14 cellular contexts compared by ENCODE assay signal in genomic region chr21:38965241-38965640, GRCh38.
DNase-seq lines count a peak whose midpoint lies in the region; ATAC-seq and TF ChIP-seq lines count a peak whose summit lies in the region.
"Had no signal": no experiment of that assay in that cellular context is flagged by ENCODE, and none has a peak within 500 bp of the region (broad histone marks: within the 10 kb centered on the region; RNA-seq: fewer than 3 reads in every experiment).

No MANE protein-coding gene starts in this region.

- peak overlapping the region; percentile 91 for H3K14ac ChIP-seq in IMR-90 (replicated peaks; ENCODE audit: low read depth, low read length)
- no peak overlapping the region for H3K14ac ChIP-seq in neuronal stem cell (ENCODE audit: low read length)

- H2AK5ac ChIP-seq in IMR-90 (ENCODE audit: low read depth, low read length) (peak overlapping the region; percentile 61), neuronal stem cell (ENCODE audit: low read depth, low read length) (no peak overlapping the region)

- H3K4me2 ChIP-seq in IMR-90 (ENCODE audit: low read depth, low read length) (no peak overlapping the region), neuronal stem cell (ENCODE audit: insufficient read depth, low read length, poor library complexity, severe bottlenecking) (no peak overlapping the region)

- H4K91ac ChIP-seq in IMR-90 (ENCODE audit: insufficient read depth, low read depth, low read length): peak overlapping the region; percentile 62
- H4K91ac ChIP-seq in neuronal stem cell (ENCODE audit: low read depth, low read length, poor library complexity): no peak overlapping the region

- TF ChIP-seq CTCF in Caco-2 (IDR thresholded peaks at IDR 0.05; ENCODE audit: insufficient read depth in 1 of 2, low read depth in 1 of 2, low read length in 1 of 2, severe bottlenecking in 1 of 2, unreplicated experiment in 1 of 2) (no peak), IMR-90 (conservative IDR thresholded peaks at IDR 0.05; ENCODE audit: low read depth, low read length) (no peak), colonic mucosa (IDR thresholded peaks at IDR 0.05) (no peak)

- dilution Hi-C loops in IMR-90 (cut with HindIII; ENCODE audit: low sequenced_read_pairs, unreplicated experiment): no loop called here

- WGBS in IMR-90 (ENCODE audit: extremely low coverage in 2 of 2, insufficient read length in 1 of 2), 2 experiments: 54% methylated on average over 7 of the region's 8 CpGs; no CpG with 5 or more reads in 1 of the 2 experiments
- WGBS in neuronal stem cell (ENCODE audit: extremely low coverage in 2 of 2, insufficient read length in 2 of 2, insufficient replicate concordance in 1 of 2), 2 donors: no CpG with 5 or more reads among the region's 8 CpGs

- H3K27me3 Mint-ChIP-seq in Caco-2 (ENCODE audit: insufficient read depth, unreplicated experiment): no peaks in the 10 kb centered on the region
- H3K27me3 Mint-ChIP-seq in stimulated activated naive CD8-positive, alpha-beta T cell treated with anti-CD3 and anti-CD28 coated beads, Interleukin-15, amount 100 ng/mL, for 72 hours: no peaks in the 10 kb centered on the region

- H3K9ac ChIP-seq in IMR-90 (ENCODE audit: low read depth, low read length) (no peak overlapping the region), colonic mucosa (ENCODE audit: low read depth in 2 of 2, low read length in 2 of 2) (no peak overlapping the region), neuronal stem cell (ENCODE audit: low read depth, low read length, poor library complexity) (no peak overlapping the region)

- H2AFZ ChIP-seq in IMR-90 (replicated peaks; ENCODE audit: low read length, poor library complexity) (peak overlapping the region; percentile 9), neuronal stem cell (ENCODE audit: low read length) (no peak overlapping the region)

- peak overlapping the region; percentile 24; the same call in 1 of the 2 replicates for H4K5ac ChIP-seq in IMR-90 (ENCODE audit: low read depth, low read length)

- H2BK120ac ChIP-seq in IMR-90 (ENCODE audit: low read depth, low read length) (peak overlapping the region; percentile 89), neuronal stem cell (ENCODE audit: low read depth, low read length) (no peak overlapping the region)

- H3K36me3 Mint-ChIP-seq in Caco-2 (ENCODE audit: insufficient read depth, unreplicated experiment): peaks cover 12% of the 10 kb centered on the region
- H3K36me3 Mint-ChIP-seq: stimulated activated memory B cell treated with anti-CD40 and anti-IgM and Interleukin-4, amounts not matched to agents 10 μg/mL and 1 μg/mL and 100 μg/mL, for 72 hours had no signal

- in situ Hi-C loops in IMR-90 (cut with MboI; ENCODE audit: low sequenced_read_pairs): no loop called here

- ATAC-seq in IMR-90 (ENCODE audit: low read depth): no peak; the same call in 1 of the 2 replicates
- ATAC-seq in stimulated activated naive CD8-positive, alpha-beta T cell treated with anti-CD3 and anti-CD28 coated beads, Interleukin-15, amount 100 ng/mL, for 72 hours: no peak
- ATAC-seq: stimulated activated memory B cell treated with anti-CD40 and anti-IgM and Interleukin-4, amounts not matched to agents 10 μg/mL and 1 μg/mL and 100 μg/mL, for 72 hours had no signal

- peak overlapping the region; percentile 15; the same call in 1 of the 2 replicates for H3K27ac ChIP-seq in IMR-90 (ENCODE audit: insufficient read depth, low read length)
- H3K27ac ChIP-seq in colonic mucosa: peak overlapping the region; percentile 21
- no peak overlapping the region for H3K27ac ChIP-seq in neuronal stem cell (replicated peaks; ENCODE audit: low read length)
- H3K27ac ChIP-seq: uterus, VCaP had no signal

- H3K79me1 ChIP-seq in IMR-90 (ENCODE audit: low read depth in 1 of 2, low read length in 2 of 2): no peaks in the 10 kb centered on the region
- no peaks in the 10 kb centered on the region for H3K79me1 ChIP-seq in neuronal stem cell (ENCODE audit: low read depth, low read length)

- intact Hi-C loops in Caco-2 (cut with micrococcal nuclease; ENCODE audit: unreplicated experiment) (loop anchor here (2.0 to 5.0 kb wide), 2 partner anchors 48 to 117 kb away; no protein-coding TSS in a partner anchor), IMR-90 (cut with micrococcal nuclease) (no loop called here), colonic mucosa (cut with DNase I) (no loop called here)

- H3K9me3 Mint-ChIP-seq in Caco-2 (ENCODE audit: unreplicated experiment): peaks cover 19% of the 10 kb centered on the region
- H3K9me3 Mint-ChIP-seq in stimulated activated naive CD8-positive, alpha-beta T cell treated with anti-CD3 and anti-CD28 coated beads, Interleukin-15, amount 100 ng/mL, for 72 hours: peaks cover 14 to 15% of the 10 kb centered on the region in 2 donors

- H2BK20ac ChIP-seq in IMR-90 (ENCODE audit: low read depth, low read length): peak overlapping the region; percentile 94

- H3K18ac ChIP-seq in IMR-90 (ENCODE audit: low read depth, low read length) (peak overlapping the region; percentile 44; the same call in 1 of the 2 replicates), neuronal stem cell (ENCODE audit: low read length) (no peak overlapping the region)

- H3K36me3 ChIP-seq in Caco-2 (ENCODE audit: control insufficient read depth, insufficient read depth, low read length): no peaks in the 10 kb centered on the region
- no peaks in the 10 kb centered on the region for H3K36me3 ChIP-seq in IMR-90 (ENCODE audit: control insufficient read depth, insufficient read depth, low read length)
- no peaks in the 10 kb centered on the region for H3K36me3 ChIP-seq in colonic mucosa
- H3K36me3 ChIP-seq in neuronal stem cell (replicated peaks in 1 of 2; ENCODE audit: control insufficient read depth in 2 of 2, insufficient read depth in 2 of 2, low read length in 2 of 2): no peaks in the 10 kb centered on the region
- H3K36me3 ChIP-seq: uterus had no signal

- CTCF ChIA-PET in Caco-2 (lab: Charles Lee): interaction anchor here (0.6 kb wide), 1 partner anchor 178 kb away, joined by 6 read pairs; no protein-coding TSS in a partner anchor
- CTCF ChIA-PET in IMR-90 (lab: Yijun Ruan, JAX): interaction anchor here (0.5 kb wide), 1 partner anchor 224 kb away, joined by 3 read pairs; no protein-coding TSS in a partner anchor

- POLR2A ChIA-PET in Caco-2 (lab: Charles Lee): no interaction called here
- POLR2A ChIA-PET in IMR-90 (lab: Charles Lee; ENCODE audit: unreplicated experiment): interaction anchor here (0.6 kb wide), 3 partner anchors 9 to 308 kb away, joined by 3 to 17 read pairs (median 12); no protein-coding TSS in a partner anchor

- TF ChIP-seq POLR2A in IMR-90 (IDR thresholded peaks at IDR 0.05; ENCODE audit: low read depth, low read length): no peak

- BruUV-seq in Caco-2 (replicated peaks; lab: Mats Ljungman, UMichigan) (no TSS peak), IMR-90 (replicated peaks; lab: Mats Ljungman, UMichigan) (no TSS peak)

- H3K23ac ChIP-seq in IMR-90 (ENCODE audit: low read depth, low read length) (peak overlapping the region; percentile 41; the same call in 1 of the 2 replicates), neuronal stem cell (ENCODE audit: low read depth, low read length, poor library complexity) (no peak overlapping the region)

- H2BK5ac ChIP-seq in IMR-90 (ENCODE audit: low read depth, low read length, poor library complexity, severe bottlenecking): peak overlapping the region; percentile 35
- H2BK5ac ChIP-seq in neuronal stem cell (ENCODE audit: low read length): no peak overlapping the region

- H3K4me1 Mint-ChIP-seq in Caco-2 (ENCODE audit: low read depth, unreplicated experiment): peaks cover 21% of the 10 kb centered on the region
- peaks cover 10% of the 10 kb centered on the region for H3K4me1 Mint-ChIP-seq in stimulated activated naive CD8-positive, alpha-beta T cell treated with anti-CD3 and anti-CD28 coated beads, Interleukin-15, amount 100 ng/mL, for 72 hours
- H3K4me1 Mint-ChIP-seq: stimulated activated memory B cell treated with anti-CD40 and anti-IgM and Interleukin-4, amounts not matched to agents 10 μg/mL and 1 μg/mL and 100 μg/mL, for 72 hours had no signal

- H3K9me3 ChIP-seq in Caco-2 (peaks cover 6% of the 10 kb centered on the region; the same call in 1 of the 2 replicates), IMR-90 (ENCODE audit: control insufficient read depth, insufficient read depth, low read length) (no peaks in the 10 kb centered on the region; the same call in 1 of the 2 replicates), colonic mucosa (no peaks in the 10 kb centered on the region), neuronal stem cell (replicated peaks in 1 of 2; ENCODE audit: control insufficient read depth in 2 of 2, insufficient read depth in 1 of 2, low read depth in 1 of 2, low read length in 2 of 2) (peaks cover 1 to 3% of the 10 kb centered on the region in 2 donors)
- H3K9me3 ChIP-seq: uterus had no signal

- H3K27ac Mint-ChIP-seq in Caco-2 (ENCODE audit: unreplicated experiment): peak overlapping the region; percentile 90
- H3K27ac Mint-ChIP-seq in stimulated activated naive CD8-positive, alpha-beta T cell treated with anti-CD3 and anti-CD28 coated beads, Interleukin-15, amount 100 ng/mL, for 72 hours: no peak overlapping the region
- H3K27ac Mint-ChIP-seq: stimulated activated memory B cell treated with anti-CD40 and anti-IgM and Interleukin-4, amounts not matched to agents 10 μg/mL and 1 μg/mL and 100 μg/mL, for 72 hours had no signal

- peak overlapping the region; percentile 55; the same call in 1 of the 3 replicates for H2BK15ac ChIP-seq in IMR-90 (ENCODE audit: low read depth, low read length)
- H2BK15ac ChIP-seq in neuronal stem cell (ENCODE audit: low read length): no peak overlapping the region

- H3K4me3 Mint-ChIP-seq in Caco-2 (ENCODE audit: unreplicated experiment): peak overlapping the region; percentile 20
- H3K4me3 Mint-ChIP-seq in stimulated activated naive CD8-positive, alpha-beta T cell treated with anti-CD3 and anti-CD28 coated beads, Interleukin-15, amount 100 ng/mL, for 72 hours: no peak overlapping the region
- H3K4me3 Mint-ChIP-seq: stimulated activated memory B cell treated with anti-CD40 and anti-IgM and Interleukin-4, amounts not matched to agents 10 μg/mL and 1 μg/mL and 100 μg/mL, for 72 hours had no signal

- peaks cover 24% of the 10 kb centered on the region for H3K4me1 ChIP-seq in Caco-2
- peaks cover 3% of the 10 kb centered on the region; the same call in 1 of the 2 replicates for H3K4me1 ChIP-seq in IMR-90 (ENCODE audit: control insufficient read depth, insufficient read depth, low read length)
- H3K4me1 ChIP-seq in colonic mucosa: no peaks in the 10 kb centered on the region
- H3K4me1 ChIP-seq in neuronal stem cell (ENCODE audit: control insufficient read depth in 2 of 2, insufficient read depth in 1 of 2, low read depth in 1 of 2, low read length in 2 of 2): peaks cover 0 to 2% of the 10 kb centered on the region in 2 donors
- H3K4me1 ChIP-seq: uterus had no signal

- no peak for TF ChIP-seq RAD21 in IMR-90 (IDR thresholded peaks at IDR 0.05; ENCODE audit: low read length)

- DNase-seq in Caco-2 (peak; percentile 58 to 67), IMR-90 (peak; percentile 51), colonic mucosa (no peak), neuronal stem cell (ENCODE audit: low spot score) (no peak), NCI-H187 (lab: John Stamatoyannopoulos, UW) (no peak), NCI-H1694 (lab: John Stamatoyannopoulos, UW) (no peak), cerebellum (ENCODE audit: low spot score) (no peak)
- no peak for DNase-seq in stimulated activated naive CD8-positive, alpha-beta T cell treated with anti-CD3 and anti-CD28 coated beads, Interleukin-15, amount 100 ng/mL, for 72 hours
- DNase-seq: cortex of kidney, erythroblast, glutamatergic neuron, uterus had no signal

- H2AK9ac ChIP-seq in IMR-90 (replicated peaks; ENCODE audit: low read depth, low read length, poor library complexity): no peak overlapping the region

- H3K56ac ChIP-seq in IMR-90 (ENCODE audit: extremely low read depth, insufficient read depth, low read length): no peak overlapping the region

- peak overlapping the region in 1 of 2 experiments; percentile 55; a peak in 2 of 4 replicates for H4K8ac ChIP-seq in IMR-90 (ENCODE audit: low read depth in 2 of 2, low read length in 2 of 2)
- no peak overlapping the region for H4K8ac ChIP-seq in neuronal stem cell (ENCODE audit: low read depth, low read length)

- H3K9me1 ChIP-seq in IMR-90 (ENCODE audit: insufficient read depth, low read length): peaks cover 8% of the 10 kb centered on the region; the same call in 1 of the 2 replicates

- no peaks in the 10 kb centered on the region for H4K20me1 ChIP-seq in IMR-90 (ENCODE audit: insufficient read depth, low read length)

- H3K4me3 ChIP-seq in Caco-2 (ENCODE audit: low read depth, low read length) (no peak overlapping the region), IMR-90 (ENCODE audit: insufficient read depth, low read depth, low read length) (no peak overlapping the region), colonic mucosa (no peak overlapping the region), neuronal stem cell (ENCODE audit: low read length in 2 of 2) (no peak overlapping the region)
- H3K4me3 ChIP-seq: uterus had no signal

- H3K27me3 ChIP-seq in Caco-2 (replicated peaks; ENCODE audit: control insufficient read depth, insufficient read depth, low read length) (no peaks in the 10 kb centered on the region), IMR-90 (ENCODE audit: control insufficient read depth, insufficient read depth, low read length) (no peaks in the 10 kb centered on the region), colonic mucosa (no peaks in the 10 kb centered on the region), neuronal stem cell (ENCODE audit: control insufficient read depth in 3 of 3, insufficient read depth in 3 of 3, low read depth in 1 of 3, low read length in 3 of 3) (no peaks in the 10 kb centered on the region)
- H3K27me3 ChIP-seq: uterus had no signal

- H3K4ac ChIP-seq in IMR-90 (ENCODE audit: low read depth, low read length): peak overlapping the region; percentile 84
- no peak overlapping the region for H3K4ac ChIP-seq in neuronal stem cell (ENCODE audit: low read length)

- peak overlapping the region; percentile 18 for H2BK12ac ChIP-seq in neuronal stem cell (ENCODE audit: low read length)

Comparison
In these comparisons a context has a peak if more than half of its experiments do, and no peak if none do; other contexts are left out.
1. DNase-seq: peak in Caco-2 (2 of 2) and IMR-90 (single experiment); none in colonic mucosa (single experiment), neuronal stem cell (single experiment), NCI-H187 (0 of 2), stimulated activated naive CD8-positive, alpha-beta T cell treated with anti-CD3 and anti-CD28 coated beads, Interleukin-15, amount 100 ng/mL, for 72 hours (0 of 2), NCI-H1694 (single experiment) and cerebellum (single experiment).